In the genomic region with DNA sequence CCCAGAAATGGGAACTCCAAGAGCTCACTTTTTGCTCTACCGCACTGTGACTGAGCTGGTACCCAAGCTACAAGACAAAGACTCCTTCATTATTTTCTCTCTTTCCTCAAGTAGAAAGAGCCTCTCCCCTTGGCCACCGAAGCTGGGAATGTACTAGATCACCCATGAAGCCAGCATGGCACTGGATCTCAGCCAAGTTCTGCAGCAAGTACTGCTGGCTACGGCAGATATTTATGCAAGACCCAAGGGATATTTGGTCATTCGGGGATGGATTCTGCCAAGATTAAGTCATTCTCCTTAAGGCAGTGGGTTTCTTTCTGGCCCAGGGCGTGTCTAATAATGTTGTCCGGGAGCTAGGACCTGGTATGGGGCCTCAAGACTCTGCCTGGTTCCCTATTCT, we compare ENCODE assay signal across 19 cellular contexts.
"Had no signal": no experiment of that assay in that cellular context is flagged by ENCODE, and none has a peak within 500 bp of the region (broad histone marks: within the 10 kb centered on the region; RNA-seq: fewer than 3 reads in every experiment).

No MANE protein-coding gene starts in this region.

- H3K4me1 ChIP-seq: pancreas, right lobe of liver, thyroid gland had no signal

- H3K4me3 ChIP-seq: pancreas, right lobe of liver, thyroid gland had no signal

- H3K9me3 ChIP-seq: pancreas, right lobe of liver, thyroid gland had no signal

- H3K27ac ChIP-seq: pancreas, right lobe of liver, thyroid gland had no signal

- H3K27me3 ChIP-seq: pancreas, right lobe of liver, thyroid gland had no signal

- ATAC-seq: left ventricle myocardium superior; naive thymus-derived CD8-positive, alpha-beta T cell; pancreas; right lobe of liver; stimulated activated naive B cell treated with anti-CD40 and anti-IgM and Interleukin-4, amounts not matched to agents 10 μg/mL and 1 μg/mL and 100 μg/mL, for 72 hours; T-helper 17 cell; WTC11 had no signal

- DNase-seq: activated CD4-positive, alpha-beta memory T cell treated with anti-CD3 and anti-CD28 coated beads for 36 hours; activated CD4-positive, alpha-beta T cell treated with anti-CD3 and anti-CD28 coated beads for 4 hours; activated naive CD4-positive, alpha-beta T cell; activated naive CD8-positive, alpha-beta T cell treated with anti-CD3 and anti-CD28 coated beads for 36 hours; activated T-cell treated with anti-CD3 and anti-CD28 coated beads for 4 hours; amniotic stem cell; dermis blood vessel endothelial cell; effector memory CD4-positive, alpha-beta T cell; immature natural killer cell; kidney glomerular epithelial cell; naive thymus-derived CD8-positive, alpha-beta T cell; right lobe of liver; stimulated activated CD4-positive, alpha-beta T cell treated with anti-CD3 and anti-CD28 coated beads, Interleukin-4, amount 100 ng/mL, for 4 hours; stimulated activated naive B cell treated with anti-CD40 and anti-IgM and Interleukin-4, amounts not matched to agents 10 μg/mL and 1 μg/mL and 100 μg/mL, for 72 hours; T-helper 17 cell; thyroid gland had no signal

- H3K36me3 ChIP-seq: pancreas, right lobe of liver, thyroid gland had no signal
